Comparison of ENCODE assay signal across 1 cellular context in the genomic region with DNA sequence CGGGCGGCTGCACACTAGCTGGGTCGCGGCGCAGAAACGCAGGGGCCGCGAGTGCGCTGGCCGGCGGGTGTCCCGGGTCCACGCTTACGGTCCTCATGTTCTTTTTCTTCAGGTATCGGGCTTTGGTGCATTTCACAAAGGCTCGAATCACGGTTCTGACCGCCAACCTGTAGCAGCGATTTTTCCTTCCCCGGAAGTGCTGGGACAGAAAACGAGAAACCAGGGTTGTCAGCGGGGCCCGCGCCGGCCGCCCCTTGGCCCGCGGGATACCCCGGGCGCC.
TF ChIP-seq lines count a peak whose summit lies in the region.

No MANE protein-coding gene starts in this region.

TF ChIP-seq in liver, 16 proteins besides CTCF, POLR2A, EP300 and RAD21 (continued from another document):
- TF ChIP-seq, protein P1, sequence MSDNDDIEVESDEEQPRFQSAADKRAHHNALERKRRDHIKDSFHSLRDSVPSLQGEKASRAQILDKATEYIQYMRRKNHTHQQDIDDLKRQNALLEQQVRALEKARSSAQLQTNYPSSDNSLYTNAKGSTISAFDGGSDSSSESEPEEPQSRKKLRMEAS (IDR thresholded peaks at IDR 0.05): no peak
- TF ChIP-seq NR2F2 (IDR thresholded peaks at IDR 0.05): no peak
- TF ChIP-seq YY1 (IDR thresholded peaks at IDR 0.05): no peak
- TF ChIP-seq JUND (IDR thresholded peaks at IDR 0.05): no peak
- TF ChIP-seq, protein P2, sequence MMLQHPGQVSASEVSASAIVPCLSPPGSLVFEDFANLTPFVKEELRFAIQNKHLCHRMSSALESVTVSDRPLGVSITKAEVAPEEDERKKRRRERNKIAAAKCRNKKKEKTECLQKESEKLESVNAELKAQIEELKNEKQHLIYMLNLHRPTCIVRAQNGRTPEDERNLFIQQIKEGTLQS (IDR thresholded peaks at IDR 0.05): no peak
